ENCODE assay signal across 31 cellular contexts in genomic region chr12:97082029-97082428, GRCh38.
"Had no signal": no experiment of that assay in that cellular context is flagged by ENCODE, and none has a peak within 500 bp of the region (broad histone marks: within the 10 kb centered on the region; RNA-seq: fewer than 3 reads in every experiment).

No MANE protein-coding gene starts in this region.

- H3K9me3 ChIP-seq: adrenal gland, body of pancreas, breast epithelium had no signal

- H3K36me3 ChIP-seq: adrenal gland, brain microvascular endothelial cell, breast epithelium had no signal

- DNase-seq: activated B cell treated with CpG ODN at 0.5 μM for 24 hours; activated CD4-positive, alpha-beta memory T cell treated with anti-CD3 and anti-CD28 coated beads for 36 hours; activated CD4-positive, alpha-beta T cell treated with anti-CD3 and anti-CD28 coated beads for 4 hours; activated CD4-positive, alpha-beta T cell treated with anti-CD3 and anti-CD28 coated beads, Interleukin-2, amount 10 ng/mL, durations not matched to agents 24 days and 14 days; activated CD4-positive, alpha-beta T cell treated with anti-CD3 and anti-CD28 coated beads, Interleukin-2, amount 50 U/mL, for 1 hour; activated CD4-positive, alpha-beta T cell treated with anti-CD3 and anti-CD28 coated beads, Interleukin-2, amount 50 U/mL, for 4 hours; activated CD4-positive, CD25-positive, alpha-beta regulatory T cell treated with anti-CD3 and anti-CD28 coated beads, Interleukin-2, amount 50 U/mL, for 72 hours; activated CD8-positive, alpha-beta memory T cell treated with anti-CD3 and anti-CD28 coated beads, Interleukin-2, amount 50 U/mL, for 4 hours; activated CD8-positive, alpha-beta T cell treated with anti-CD3 and anti-CD28 coated beads for 36 hours; activated effector memory CD4-positive, alpha-beta T cell treated with Interleukin-2 at 50 U/mL for 16 hours; activated gamma-delta T cell; activated naive CD4-positive, alpha-beta T cell treated with anti-CD3 and anti-CD28 coated beads, Interleukin-2, amount 50 U/mL, for 16 hours; activated naive CD4-positive, alpha-beta T cell treated with Interleukin-2 at 50 U/mL for 16 hours; activated naive CD8-positive, alpha-beta T cell treated with anti-CD3 and anti-CD28 coated beads for 36 hours; activated T-cell treated with anti-CD3 and anti-CD28 coated beads for 4 hours; activated T-cell treated with anti-CD3 and anti-CD28 coated beads, Interleukin-2, amount 50 U/mL, for 1 hour; activated T-cell treated with anti-CD3 and anti-CD28 coated beads, Interleukin-2, amount 50 U/mL, for 4 hours; adrenal gland; amniotic stem cell; aorta; body of pancreas; brain microvascular endothelial cell; cerebellar nuclear complex; T-helper 1 cell; T-helper 2 cell; T-helper 9 cell had no signal

- H3K4me3 ChIP-seq: adrenal gland, body of pancreas, breast epithelium had no signal

- ATAC-seq: activated CD8-positive, alpha-beta T cell treated with anti-CD3 and anti-CD28 coated beads for 36 hours; activated naive CD4-positive, alpha-beta T cell treated with anti-CD3 and anti-CD28 coated beads, Interleukin-2, amount 50 U/mL, for 72 hours; activated T-cell treated with anti-CD3 and anti-CD28 coated beads, Interleukin-2, amount 50 U/mL, for 4 hours; body of pancreas had no signal

- H3K27ac ChIP-seq: adrenal gland, body of pancreas, brain microvascular endothelial cell, breast epithelium, VCaP had no signal

- H3K4me1 ChIP-seq: adrenal gland, body of pancreas, breast epithelium had no signal

- H3K27me3 ChIP-seq: adrenal gland, body of pancreas, brain microvascular endothelial cell, breast epithelium had no signal

- FAIRE-seq: astrocyte, TTC549 had no signal
